In genomic region chr12:47894068-47894467, GRCh38 we compare ENCODE assay signal across 20 cellular contexts. TPM values are rescaled to one million over a fixed set of nuclear protein-coding genes. Genes with fewer than 3 reads are reported as not detected.
DNase-seq lines count a peak whose midpoint lies in the region; ATAC-seq and TF ChIP-seq lines count a peak whose summit lies in the region.
"Had no signal": no experiment of that assay in that cellular context is flagged by ENCODE, and none has a peak within 500 bp of the region (broad histone marks: within the 10 kb centered on the region; RNA-seq: fewer than 3 reads in every experiment).

No MANE protein-coding gene starts in this region.

- CTCF ChIA-PET in RWPE1 (lab: Yijun Ruan, JAX) = no interaction called here

- in situ Hi-C loops in ACHN (cut with HindIII; ENCODE audit: low pct_ligation_motif_present, low pct_unique_long_range_greater_than_20kb, low sequenced_read_pairs) = no loop called here

- H3K27me3 Mint-ChIP-seq in CD14-positive monocyte (ENCODE audit: low read depth in 3 of 3) = peaks cover 1 to 2% (median 1%) of the 10 kb centered on the region in 3 donors

- H3K27ac Mint-ChIP-seq in CD14-positive monocyte = peak overlapping the region in 1 of 7 donors; percentile 3
- H3K27ac Mint-ChIP-seq: neural progenitor cell had no signal

- H3K36me3 Mint-ChIP-seq in CD14-positive monocyte = peaks cover 63 to 78% of the 10 kb centered on the region in 2 donors
- H3K36me3 Mint-ChIP-seq: neural progenitor cell had no signal

- no peaks in the 10 kb centered on the region for H3K9me3 ChIP-seq in gastroesophageal sphincter
- H3K9me3 ChIP-seq: adrenal gland, lower lobe of right lung had no signal

- H3K4me1 Mint-ChIP-seq in CD14-positive monocyte = peaks cover 54% of the 10 kb centered on the region

- no CpG with 5 or more reads among the region's 1 CpG for WGBS in gastroesophageal sphincter (ENCODE audit: low coverage in 1 of 2), 2 donors

- no peak for TF ChIP-seq CTCF in RWPE1 (conservative IDR thresholded peaks at IDR 0.05; ENCODE audit: low read depth)
- no peak for TF ChIP-seq CTCF in CD14-positive monocyte (IDR thresholded peaks at IDR 0.05)
- no peak for TF ChIP-seq CTCF in gastroesophageal sphincter (IDR thresholded peaks at IDR 0.05)

- ATAC-seq in GM19025 (IDR thresholded peaks at IDR 0.05; ENCODE audit: low read depth, unreplicated experiment) = peak; percentile 50
- ATAC-seq in gastroesophageal sphincter = no peak
- ATAC-seq: foreskin keratinocyte, HCT116, lower lobe of right lung had no signal

- intact Hi-C loops in CD14-positive monocyte (cut with micrococcal nuclease) = no loop called here

- H3K4me1 ChIP-seq in gastroesophageal sphincter = no peaks in the 10 kb centered on the region

- H3K27ac ChIP-seq in RWPE1 (peak overlapping the region; percentile 40), gastroesophageal sphincter (no peak overlapping the region)
- H3K27ac ChIP-seq: adrenal gland, foreskin keratinocyte, lower lobe of right lung, neural progenitor cell, VCaP had no signal

- DNase-seq in GM03348 (ENCODE audit: low spot score) (peak; percentile 9), RWPE1 (ENCODE audit: low spot score) (no peak), myocyte (ENCODE audit: low read depth) (peak; percentile 33), CD14-positive monocyte (ENCODE audit: low spot score) (no peak), ACHN (no peak), NCI-H2196 treated with DMSO at 0.1 percent for 48 hours (lab: John Stamatoyannopoulos, UW; ENCODE audit: unreplicated experiment) (no peak)
- DNase-seq: adrenal gland; AML-193; foreskin keratinocyte; Kasumi-1; lower lobe of right lung; NCI-H1930; NCI-H524 treated with DMSO at 0.1 percent for 48 hours; OCI-M1; stimulated activated naive CD4-positive, alpha-beta T cell had no signal

- H3K9me3 Mint-ChIP-seq in CD14-positive monocyte = peaks cover 0 to 3% (median 0%) of the 10 kb centered on the region in 7 donors
- H3K9me3 Mint-ChIP-seq: neural progenitor cell had no signal

- no peaks in the 10 kb centered on the region for H3K36me3 ChIP-seq in gastroesophageal sphincter
- H3K36me3 ChIP-seq: adrenal gland, lower lobe of right lung, neural progenitor cell had no signal

- POLR2A ChIA-PET in RWPE1 (lab: Yijun Ruan, JAX; ENCODE audit: low non-redundant PET) = interaction anchor here (1.5 kb wide), 1 partner anchor 11 kb away, joined by 3 read pairs; the partner anchor contains the start of gene VDR

- no peak for TF ChIP-seq EP300 in gastroesophageal sphincter (IDR thresholded peaks at IDR 0.05)

- H3K4me3 ChIP-seq in gastroesophageal sphincter = no peak overlapping the region
- H3K4me3 ChIP-seq: adrenal gland, lower lobe of right lung, neural progenitor cell had no signal

- no peak for TF ChIP-seq POLR2A in gastroesophageal sphincter (IDR thresholded peaks at IDR 0.05)

- H3K27me3 ChIP-seq in gastroesophageal sphincter = peaks cover 38% of the 10 kb centered on the region
- H3K27me3 ChIP-seq: adrenal gland, foreskin keratinocyte had no signal

- H3K4me3 Mint-ChIP-seq in CD14-positive monocyte = no peak overlapping the region
- H3K4me3 Mint-ChIP-seq: neural progenitor cell had no signal

RNA-seq across cellular contexts. Expression of gene VDR, which starts 10.7 kb away (rescaled TPM):
- total RNA-seq in myocyte (17.6 and 22.1 TPM in 2 replicates), gastroesophageal sphincter (1 to 10 TPM; 1.2 to 5.5 (median 1.6) TPM)
- 71.5 TPM for polyA plus RNA-seq in myocyte (2012)
- polyA plus RNA-seq in CD14-positive monocyte = 10 to 100 TPM in 1 of 2 donors, 1 to 10 TPM in 1; 6.0 to 12.8 TPM

Comparison
In these comparisons a context has a peak if more than half of its experiments do, and no peak if none do; other contexts are left out.
1. DNase-seq: peak in GM03348 (single experiment) and myocyte (single experiment); none in RWPE1 (single experiment), CD14-positive monocyte (single experiment), ACHN (single experiment) and NCI-H2196 treated with DMSO at 0.1 percent for 48 hours (single experiment).